ENCODE assay signal across 8 cellular contexts in the genomic region with DNA sequence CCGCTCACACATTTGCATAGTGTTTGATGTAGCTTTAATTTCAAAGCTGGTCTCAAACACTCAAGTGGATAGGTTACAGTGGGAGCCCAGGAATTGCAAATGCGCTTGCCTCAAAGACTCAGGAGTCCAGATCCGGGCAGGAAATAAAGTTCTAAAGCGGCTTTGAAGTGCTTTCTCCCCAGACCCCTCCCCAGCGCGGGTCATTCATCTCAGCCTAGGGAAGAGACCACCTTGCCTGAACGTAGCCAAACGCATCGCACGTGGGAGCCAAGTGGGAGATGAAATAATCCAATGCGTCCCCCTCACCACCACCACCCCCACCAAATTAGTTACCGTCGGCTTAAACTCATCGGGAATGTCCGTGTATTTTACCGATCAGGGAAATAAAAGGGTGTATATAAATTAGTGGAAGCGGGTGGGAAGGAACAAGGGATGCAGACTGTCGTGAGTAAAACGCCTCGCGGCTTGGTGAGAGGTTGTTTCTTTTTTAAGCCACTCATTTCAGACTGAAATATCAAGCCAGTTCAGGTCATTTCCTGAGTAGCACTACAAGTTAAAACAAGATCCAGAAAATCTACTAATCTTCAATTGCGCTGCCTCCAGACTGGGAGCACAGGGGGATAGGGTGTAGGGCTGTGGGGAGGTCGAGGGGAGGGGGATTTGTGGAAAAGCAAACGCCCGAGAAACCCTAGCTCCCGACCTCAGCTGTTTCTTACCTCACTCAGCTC.
DNase-seq lines count a peak whose midpoint lies in the region; ATAC-seq, FAIRE-seq and TF ChIP-seq lines count a peak whose summit lies in the region.

No MANE protein-coding gene starts in this region.

- no peaks in the 10 kb centered on the region for H3K4me1 ChIP-seq in OCI-LY7 (ENCODE audit: insufficient read depth, low read length, poor library complexity, severe bottlenecking)

- peak; percentile 13 for ATAC-seq in memory B cell (ENCODE audit: low read depth)
- ATAC-seq in GM18861 (IDR thresholded peaks at IDR 0.05; ENCODE audit: unreplicated experiment), result no peak

- H4K20me1 ChIP-seq in OCI-LY7 (ENCODE audit: insufficient read depth, low read length), result no peaks in the 10 kb centered on the region

- H3K27ac Mint-ChIP-seq in memory B cell, result no peak overlapping the region

- BruUV-seq in OCI-LY7 (replicated peaks; lab: Mats Ljungman, UMichigan), result no TSS peak

- peaks cover 14% of the 10 kb centered on the region for H3K4me1 Mint-ChIP-seq in memory B cell

- peaks cover 1% of the 10 kb centered on the region for H3K9me3 Mint-ChIP-seq in memory B cell

- intact Hi-C loops in OCI-LY7 (cut with micrococcal nuclease; ENCODE audit: unreplicated experiment), result no loop called here

- H3K4me3 Mint-ChIP-seq in memory B cell, result peak overlapping the region; percentile 85

- FAIRE-seq in urothelium cell line (lab: Jason Lieb, UNC), result no peak

- H3K27me3 ChIP-seq in H7 (ENCODE audit: control insufficient read depth, insufficient read depth, low read length), result peaks cover 6% of the 10 kb centered on the region; the same call in 1 of the 2 replicates

- H3K9me2 ChIP-seq in OCI-LY7 (ENCODE audit: insufficient read depth, low read length), result no peaks in the 10 kb centered on the region

- H3K79me2 ChIP-seq in OCI-LY7 (ENCODE audit: insufficient read depth, low read depth, low read length), result no peaks in the 10 kb centered on the region

- H3K27me3 Mint-ChIP-seq in memory B cell, result peaks cover 22% of the 10 kb centered on the region

- no peaks in the 10 kb centered on the region for H3K9me3 ChIP-seq in OCI-LY7 (ENCODE audit: low read length)

- H3K27ac ChIP-seq in OCI-LY7 (ENCODE audit: low read depth, low read length, poor library complexity, severe bottlenecking) (no peak overlapping the region), coronary artery (peak overlapping the region; percentile 64 to 89)

- H3K4me3 ChIP-seq in GM12875 (ENCODE audit: low read depth, low read length), result peak overlapping the region; percentile 38
- peak overlapping the region; percentile 67 for H3K4me3 ChIP-seq in H7 (ENCODE audit: insufficient read depth, low read depth, low read length)
- peak overlapping the region; percentile 51 for H3K4me3 ChIP-seq in OCI-LY7 (ENCODE audit: low read depth, low read length, poor library complexity, severe bottlenecking)
- H3K4me3 ChIP-seq in coronary artery, result peak overlapping the region; percentile 76

- H2AFZ ChIP-seq in OCI-LY7 (ENCODE audit: low read length), result peak overlapping the region; percentile 11; the same call in 1 of the 2 replicates

- TF ChIP-seq CTCF in GM12875 (IDR thresholded peaks at IDR 0.05; ENCODE audit: borderline replicate concordance, insufficient read depth, low read depth, low read length), result no peak
- no peak for TF ChIP-seq CTCF in OCI-LY7 (conservative IDR thresholded peaks at IDR 0.05; ENCODE audit: low read length)
- no peak for TF ChIP-seq CTCF in coronary artery (IDR thresholded peaks at IDR 0.05)

- CTCF ChIA-PET in OCI-LY7 (lab: Charles Lee; ENCODE audit: unreplicated experiment), result no interaction called here

- H3K36me3 Mint-ChIP-seq in memory B cell, result peaks cover 2% of the 10 kb centered on the region

- DNase-seq in H7, result peak; percentile 32
- DNase-seq in OCI-LY7 (ENCODE audit: low spot score), result no peak
- DNase-seq in coronary artery (ENCODE audit: low spot score), result no peak
- no peak for DNase-seq in memory B cell (ENCODE audit: low spot score in 2 of 2)
- peak; percentile 12 for DNase-seq in urothelium cell line (ENCODE audit: low spot score)
- DNase-seq in NCI-H510A treated with DMSO at 0.1 percent for 48 hours (lab: John Stamatoyannopoulos, UW), result no peak

- no peaks in the 10 kb centered on the region for H3K36me3 ChIP-seq in H7 (replicated peaks; ENCODE audit: control insufficient read depth, insufficient read depth, low read length)
- H3K36me3 ChIP-seq in OCI-LY7 (ENCODE audit: insufficient read depth, low read length), result no peaks in the 10 kb centered on the region

- POLR2A ChIA-PET in OCI-LY7 (lab: Charles Lee), result no interaction called here

- H3K4me2 ChIP-seq in OCI-LY7 (ENCODE audit: low read length), result peak overlapping the region; percentile 59

Comparison
In these comparisons a context has a peak if more than half of its experiments do, and no peak if none do; other contexts are left out.
1. DNase-seq: peak in H7 (single experiment) and urothelium cell line (single experiment); none in OCI-LY7 (single experiment), coronary artery (single experiment), memory B cell (0 of 2) and NCI-H510A treated with DMSO at 0.1 percent for 48 hours (single experiment).
2. Peak in every context shown above with its lines, with median percentiles within 50 percentile points of each other: H3K4me3 ChIP-seq.